In genomic region chr17:51260237-51260959, GRCh38 we compare ENCODE assay signal across 8 cellular contexts. TPM values are rescaled to one million over a fixed set of nuclear protein-coding genes. Genes with fewer than 3 reads are reported as not detected.
DNase-seq lines count a peak whose midpoint lies in the region; ATAC-seq, FAIRE-seq and TF ChIP-seq lines count a peak whose summit lies in the region.

Gene UTP18 (plus strand): TSS chr17:51260546. CDS start chr17:51260585, 39 bp downstream.

- H3K36me3 ChIP-seq in cardiac muscle cell (no peaks in the 10 kb centered on the region), parathyroid adenoma (ENCODE audit: control insufficient read depth, insufficient read depth, low read length) (no peaks in the 10 kb centered on the region), tibial artery (peaks cover 3 to 9% (median 7%) of the 10 kb centered on the region in 3 donors)

- peak within 1 kb of the TSS; percentile 91 for H2AFZ ChIP-seq in parathyroid adenoma

- intact Hi-C loops in tibial artery (cut with DNase I; ENCODE audit: low total_unique reads): no loop called here

- no peaks in the 10 kb centered on the region for H3K27me3 ChIP-seq in cardiac muscle cell
- H3K27me3 ChIP-seq in parathyroid adenoma (ENCODE audit: control insufficient read depth, insufficient read depth, low read length): no peaks in the 10 kb centered on the region
- H3K27me3 ChIP-seq in tibial artery: no peaks in the 10 kb centered on the region

- peak within 1 kb of the TSS; percentile 97 for H3K4me2 ChIP-seq in parathyroid adenoma (ENCODE audit: low read length)

- H3K4me1 ChIP-seq in cardiac muscle cell (ENCODE audit: low read depth): peaks cover 30% of the 10 kb centered on the region
- H3K4me1 ChIP-seq in parathyroid adenoma: peaks cover 12% of the 10 kb centered on the region
- H3K4me1 ChIP-seq in tibial artery: peaks cover 5 to 56% (median 31%) of the 10 kb centered on the region in 4 donors

- TF ChIP-seq POLR2A in GM12891 (IDR thresholded peaks at IDR 0.05; ENCODE audit: low read depth, low read length): peak; percentile 71

- FAIRE-seq in GM12891 (lab: Jason Lieb, UNC): peak; percentile 98

- H3K4me3 ChIP-seq in cardiac muscle cell: peak within 1 kb of the TSS; percentile 71
- H3K4me3 ChIP-seq in parathyroid adenoma (ENCODE audit: low read depth, low read length): peak within 1 kb of the TSS; percentile 77
- H3K4me3 ChIP-seq in tibial artery: peak within 1 kb of the TSS; percentile 94 to 98

- DNase-seq in GM12891 (ENCODE audit: insufficient read length, low spot score) (peak; percentile 84), NCI-H1417 treated with DMSO at 0.1 percent for 48 hours (lab: John Stamatoyannopoulos, UW) (peak; percentile 90), SW 1271 (lab: John Stamatoyannopoulos, UW) (peak; percentile 90 to 95), cardiac muscle cell (ENCODE audit: low read depth in 1 of 2, low spot score in 1 of 2) (peak; percentile 98 to 99), tibial artery (peak; percentile 93 to 98)
- peak; percentile 87 for DNase-seq in activated naive CD8-positive, alpha-beta T cell treated with anti-CD3 and anti-CD28 coated beads, Interleukin-2, amount 50 U/mL, for 16 hours (ENCODE audit: low read depth, low spot score)

- no peak for TF ChIP-seq CTCF in cardiac muscle cell (IDR thresholded peaks at IDR 0.05; ENCODE audit: low read depth, low read length)
- no peak for TF ChIP-seq CTCF in parathyroid adenoma (IDR thresholded peaks at IDR 0.05)
- TF ChIP-seq CTCF in tibial artery (IDR thresholded peaks at IDR 0.05): peak in 1 of 2 experiments; percentile 5

- ATAC-seq in HG02798 (IDR thresholded peaks at IDR 0.05; ENCODE audit: poor library complexity, unreplicated experiment): peak; percentile 82

- H3K27ac ChIP-seq in cardiac muscle cell: peak within 1 kb of the TSS; percentile 98
- H3K27ac ChIP-seq in parathyroid adenoma: peak within 1 kb of the TSS; percentile 95
- H3K27ac ChIP-seq in tibial artery: peak within 1 kb of the TSS; percentile 97

- H3K9ac ChIP-seq in parathyroid adenoma: peak within 1 kb of the TSS; percentile 88

- no peaks in the 10 kb centered on the region for H3K9me3 ChIP-seq in cardiac muscle cell (ENCODE audit: low read depth)
- no peaks in the 10 kb centered on the region for H3K9me3 ChIP-seq in parathyroid adenoma (ENCODE audit: control insufficient read depth, low read length)
- H3K9me3 ChIP-seq in tibial artery: no peaks in the 10 kb centered on the region

- peaks cover 19% of the 10 kb centered on the region for H3K79me2 ChIP-seq in parathyroid adenoma

TF ChIP-seq in GM12891, 5 proteins besides CTCF, POLR2A, EP300 and RAD21:
- no peak for TF ChIP-seq SPI1 (IDR thresholded peaks at IDR 0.05; ENCODE audit: low read depth, low read length)
- TF ChIP-seq PAX5 (IDR thresholded peaks at IDR 0.05; ENCODE audit: insufficient read depth, low read length, severe bottlenecking): no peak
- TF ChIP-seq TAF1 (IDR thresholded peaks at IDR 0.05; ENCODE audit: low read depth, low read length): no peak; the same call in 1 of the 2 replicates
- TF ChIP-seq POU2F2 (IDR thresholded peaks at IDR 0.05; ENCODE audit: low read depth, low read length): no peak
- TF ChIP-seq POLR2AphosphoS5 (IDR thresholded peaks at IDR 0.05; ENCODE audit: low read depth, low read length): peak; percentile 78

RNA-seq across cellular contexts. Expression of gene UTP18, which starts in this region (rescaled TPM):
- 38.7 TPM for polyA plus RNA-seq in GM12891 (2012; ENCODE audit: low read depth, missing spikeins)
- total RNA-seq in cardiac muscle cell: 18.1 and 19.2 TPM in 2 replicates
- 22.2 and 24.9 TPM in 2 replicates for polyA plus RNA-seq in cardiac muscle cell

Comparison
In these comparisons a context has a peak if more than half of its experiments do, and no peak if none do; other contexts are left out.
1. Peak in every context shown above with its lines: DNase-seq, ATAC-seq, H3K4me3 ChIP-seq and H3K27ac ChIP-seq.